In the genomic region with DNA sequence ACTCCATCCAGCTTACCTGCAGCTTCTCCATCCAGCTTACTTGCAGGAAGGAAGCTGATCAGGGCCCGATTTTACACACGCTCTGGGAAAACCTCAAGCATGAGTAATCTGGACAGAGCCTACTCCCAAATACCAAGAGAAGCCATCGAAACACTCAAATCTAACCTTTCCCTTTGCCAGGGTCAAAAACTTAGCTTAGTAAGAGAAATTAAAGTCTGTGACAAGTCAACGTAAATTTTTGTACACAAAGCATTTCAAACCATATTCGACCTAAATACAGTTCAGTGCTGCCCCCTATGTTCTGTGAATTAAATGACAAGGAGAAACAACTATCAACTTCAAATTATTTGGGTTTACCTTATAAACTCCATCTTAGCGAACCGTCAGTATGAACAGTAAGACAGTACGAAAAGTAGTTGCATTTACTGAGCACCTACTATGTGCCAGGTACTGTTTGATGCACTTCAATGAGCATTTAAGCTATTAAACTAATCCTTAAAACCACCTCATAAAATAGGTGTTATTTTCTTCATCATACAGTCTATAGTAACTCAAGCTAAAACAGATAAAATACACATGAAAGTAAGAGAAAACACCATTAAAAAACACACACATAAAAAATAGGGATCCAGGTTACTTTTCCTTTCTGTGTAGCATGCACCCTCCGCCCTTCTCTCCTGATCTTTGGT, we compare ENCODE assay signal across 8 cellular contexts. TPM values are rescaled to one million over a fixed set of nuclear protein-coding genes. Genes with fewer than 3 reads are reported as not detected.
DNase-seq lines count a peak whose midpoint lies in the region; ATAC-seq, FAIRE-seq and TF ChIP-seq lines count a peak whose summit lies in the region.

No MANE protein-coding gene starts in this region.

- peak; percentile 11 for DNase-seq in GM18507 (ENCODE audit: extremely low spot score, insufficient read length, low read depth)
- peak; percentile 80 for DNase-seq in OCI-LY7 (ENCODE audit: low spot score)
- DNase-seq in progenitor cell of endocrine pancreas (ENCODE audit: low spot score, unreplicated experiment): no peak
- no peak for DNase-seq in activated effector memory CD4-positive, alpha-beta T cell treated with anti-CD3 and anti-CD28 coated beads, Interleukin-2, amount 50 U/mL, for 16 hours
- no peak for DNase-seq in activated CD8-positive, alpha-beta T cell treated with anti-CD3 and anti-CD28 coated beads, Interleukin-2, amount 10 ng/mL, durations not matched to agents 7 days and 5 days
- DNase-seq in stimulated activated naive CD4-positive, alpha-beta T cell treated with Interleukin-2 at 50 U/mL for 16 hours (lab: John Stamatoyannopoulos, UW): no peak
- no peak for DNase-seq in globus pallidus (ENCODE audit: low spot score)

- CTCF ChIA-PET in OCI-LY7 (lab: Charles Lee; ENCODE audit: unreplicated experiment): interaction anchor here (1.4 to 2.3 kb wide), 2 partner anchors 13 to 199 kb away, joined by 4 to 6 read pairs; no protein-coding TSS in a partner anchor
- CTCF ChIA-PET in activated CD8-positive, alpha-beta T cell treated with anti-CD3 and anti-CD28 coated beads, Interleukin-2, amount 10 ng/mL, durations not matched to agents 7 days and 5 days (lab: Charles Lee): interaction anchor here (1.3 kb wide), 1 partner anchor 47 kb away, joined by 3 read pairs; no protein-coding TSS in a partner anchor

- H4K20me1 ChIP-seq in OCI-LY7 (ENCODE audit: insufficient read depth, low read length): no peaks in the 10 kb centered on the region

- H3K36me3 ChIP-seq in OCI-LY7 (ENCODE audit: insufficient read depth, low read length): peaks cover 15% of the 10 kb centered on the region

- H3K4me2 ChIP-seq in OCI-LY7 (ENCODE audit: low read length): peak overlapping the region; percentile 60

- intact Hi-C loops in OCI-LY7 (cut with micrococcal nuclease; ENCODE audit: unreplicated experiment): loop anchor here (1.0 kb wide), 2 partner anchors 158 to 199 kb away; no protein-coding TSS in a partner anchor

- H3K27ac ChIP-seq in OCI-LY7 (ENCODE audit: low read depth, low read length, poor library complexity, severe bottlenecking): no peak overlapping the region

- H3K9me3 Mint-ChIP-seq in progenitor cell of endocrine pancreas (ENCODE audit: low read depth): peaks cover 8% of the 10 kb centered on the region
- no peaks in the 10 kb centered on the region for H3K9me3 Mint-ChIP-seq in activated CD8-positive, alpha-beta T cell treated with anti-CD3 and anti-CD28 coated beads, Interleukin-2, amount 10 ng/mL, durations not matched to agents 7 days and 5 days (ENCODE audit: insufficient read depth)

- peaks cover 6% of the 10 kb centered on the region for H3K4me1 Mint-ChIP-seq in progenitor cell of endocrine pancreas (ENCODE audit: low read depth)
- H3K4me1 Mint-ChIP-seq in activated CD8-positive, alpha-beta T cell treated with anti-CD3 and anti-CD28 coated beads, Interleukin-2, amount 10 ng/mL, durations not matched to agents 7 days and 5 days (ENCODE audit: low read depth): no peaks in the 10 kb centered on the region

- no peaks in the 10 kb centered on the region for H3K9me2 ChIP-seq in OCI-LY7 (ENCODE audit: insufficient read depth, low read length)

- no TSS peak for BruUV-seq in OCI-LY7 (replicated peaks; lab: Mats Ljungman, UMichigan)

- no peaks in the 10 kb centered on the region for H3K27me3 Mint-ChIP-seq in progenitor cell of endocrine pancreas
- H3K27me3 Mint-ChIP-seq in activated CD8-positive, alpha-beta T cell treated with anti-CD3 and anti-CD28 coated beads, Interleukin-2, amount 10 ng/mL, durations not matched to agents 7 days and 5 days (ENCODE audit: low read depth): no peaks in the 10 kb centered on the region

- POLR2A ChIA-PET in OCI-LY7 (lab: Charles Lee): interaction anchor here (0.6 to 1.0 kb wide), 2 partner anchors 36 to 182 kb away, joined by 3 read pairs; no protein-coding TSS in a partner anchor
- POLR2A ChIA-PET in activated CD8-positive, alpha-beta T cell treated with anti-CD3 and anti-CD28 coated beads, Interleukin-2, amount 10 ng/mL, durations not matched to agents 7 days and 5 days (lab: Charles Lee): no interaction called here

- peaks cover 18% of the 10 kb centered on the region for H3K4me1 ChIP-seq in OCI-LY7 (ENCODE audit: insufficient read depth, low read length, poor library complexity, severe bottlenecking)

- peak overlapping the region; percentile 90 for H2AFZ ChIP-seq in OCI-LY7 (ENCODE audit: low read length)

- FAIRE-seq in GM18507 (lab: Jason Lieb, UNC): peak; percentile 65

- H3K79me2 ChIP-seq in OCI-LY7 (ENCODE audit: insufficient read depth, low read depth, low read length): no peaks in the 10 kb centered on the region

- H3K27ac Mint-ChIP-seq in progenitor cell of endocrine pancreas: peak overlapping the region; percentile 64
- H3K27ac Mint-ChIP-seq in activated CD8-positive, alpha-beta T cell treated with anti-CD3 and anti-CD28 coated beads, Interleukin-2, amount 10 ng/mL, durations not matched to agents 7 days and 5 days: no peak overlapping the region

- ATAC-seq in esophagus mucosa: peak; percentile 35
- ATAC-seq in activated CD8-positive, alpha-beta T cell treated with anti-CD3 and anti-CD28 coated beads, Interleukin-2, amount 10 ng/mL, durations not matched to agents 7 days and 5 days: no peak

- no peak overlapping the region for H3K4me3 Mint-ChIP-seq in progenitor cell of endocrine pancreas (ENCODE audit: low read depth)
- H3K4me3 Mint-ChIP-seq in activated CD8-positive, alpha-beta T cell treated with anti-CD3 and anti-CD28 coated beads, Interleukin-2, amount 10 ng/mL, durations not matched to agents 7 days and 5 days: no peak overlapping the region

- H3K9me3 ChIP-seq in OCI-LY7 (ENCODE audit: low read length): 0 out of 2 replicates have a peak, but pooled peaks cover 4% of the 10 kb centered on the region

- H3K4me3 ChIP-seq in OCI-LY7 (ENCODE audit: low read depth, low read length, poor library complexity, severe bottlenecking): peak overlapping the region; percentile 24

- peak; percentile 98 for TF ChIP-seq CTCF in OCI-LY7 (conservative IDR thresholded peaks at IDR 0.05; ENCODE audit: low read length)
- peak; percentile 62 for TF ChIP-seq CTCF in progenitor cell of endocrine pancreas (IDR thresholded peaks at IDR 0.05; ENCODE audit: unreplicated experiment)

- peaks cover 23% of the 10 kb centered on the region for H3K36me3 Mint-ChIP-seq in progenitor cell of endocrine pancreas (ENCODE audit: insufficient read depth)
- H3K36me3 Mint-ChIP-seq in activated CD8-positive, alpha-beta T cell treated with anti-CD3 and anti-CD28 coated beads, Interleukin-2, amount 10 ng/mL, durations not matched to agents 7 days and 5 days (ENCODE audit: low read depth): peaks cover 26% of the 10 kb centered on the region

RNA-seq across cellular contexts. Expression of gene ARFGAP3, which starts 36.9 kb away (rescaled TPM):
- total RNA-seq in OCI-LY7 (2014; rRNA removed; shearing (Covaris generic)): 24.2 and 29.9 TPM in 2 replicates
- total RNA-seq in OCI-LY7 (2022) (47.0 and 49.0 TPM in 2 replicates), esophagus mucosa (18.9 TPM), progenitor cell of endocrine pancreas (26.3 and 26.7 TPM in 2 replicates)
- 10 to 100 TPM; 35.8 to 36.7 TPM for total RNA-seq in activated CD8-positive, alpha-beta T cell treated with anti-CD3 and anti-CD28 coated beads, Interleukin-2, amount 10 ng/mL, durations not matched to agents 7 days and 5 days

Comparison
In these comparisons a context has a peak if more than half of its experiments do, and no peak if none do; other contexts are left out.
1. DNase-seq: peak in GM18507 (single experiment) and OCI-LY7 (single experiment); none in progenitor cell of endocrine pancreas (single experiment), activated effector memory CD4-positive, alpha-beta T cell treated with anti-CD3 and anti-CD28 coated beads, Interleukin-2, amount 50 U/mL, for 16 hours (single experiment), activated CD8-positive, alpha-beta T cell treated with anti-CD3 and anti-CD28 coated beads, Interleukin-2, amount 10 ng/mL, durations not matched to agents 7 days and 5 days (single experiment), stimulated activated naive CD4-positive, alpha-beta T cell treated with Interleukin-2 at 50 U/mL for 16 hours (single experiment) and globus pallidus (single experiment).